ENCODE assay signal across 10 cellular contexts in genomic region chr14:60655114-60655897, GRCh38. TPM values are rescaled to one million over a fixed set of nuclear protein-coding genes. Genes with fewer than 3 reads are reported as not detected.
DNase-seq lines count a peak whose midpoint lies in the region; ATAC-seq, FAIRE-seq and TF ChIP-seq lines count a peak whose summit lies in the region.
"Had no signal": no experiment of that assay in that cellular context is flagged by ENCODE, and none has a peak within 500 bp of the region (broad histone marks: within the 10 kb centered on the region; RNA-seq: fewer than 3 reads in every experiment).

No MANE protein-coding gene starts in this region.

- H3K4me1 ChIP-seq in H9 (ENCODE audit: insufficient read depth, low read length) (peaks cover 8% of the 10 kb centered on the region), mesenchymal stem cell (ENCODE audit: control insufficient read depth, insufficient read depth, low read depth, low read length) (peaks cover 22% of the 10 kb centered on the region)

- H3K79me2 ChIP-seq in H9 (ENCODE audit: insufficient read depth, low read length): no peaks in the 10 kb centered on the region

- H4K20me1 ChIP-seq in H9 (ENCODE audit: control insufficient read depth, insufficient read depth, insufficient read length): peaks cover 2% of the 10 kb centered on the region

- H2BK12ac ChIP-seq in H9 (ENCODE audit: insufficient read length, low read depth, low read length): no peak overlapping the region
- no peak overlapping the region for H2BK12ac ChIP-seq in mesenchymal stem cell (ENCODE audit: low read length in 2 of 2)

- no peak overlapping the region for H3T11ph ChIP-seq in H9 (ENCODE audit: low read length)

- peaks cover 52 to 73% of the 10 kb centered on the region in 2 experiments for H3K4me1 Mint-ChIP-seq in H9
- peaks cover 57% of the 10 kb centered on the region for H3K4me1 Mint-ChIP-seq in activated T-helper 1 cell treated with anti-CD3 and anti-CD28 coated beads, Interleukin-12 subunit alpha, Interleukin-12 subunit beta, Interleukin-2, Interleukin-4 antibody, amounts not matched to agents 30 ng/mL and 10 ng/mL and 1 ng/mL, durations not matched to agents 14 hours and 24 hours and 36 hours (ENCODE audit: low read depth)

- no peak for FAIRE-seq in H54 (lab: Jason Lieb, UNC)

- H3K23me2 ChIP-seq in H9 (ENCODE audit: insufficient read length, low read depth, low read length, poor library complexity, severe bottlenecking): peaks cover 30% of the 10 kb centered on the region

- H3K18ac ChIP-seq in H9 (ENCODE audit: insufficient read length, low read depth, low read length) (no peak overlapping the region), mesenchymal stem cell (ENCODE audit: low read depth in 1 of 2, low read length in 2 of 2) (no peak overlapping the region)

- TF ChIP-seq POLR2A in H54 (IDR thresholded peaks at IDR 0.05; ENCODE audit: low read depth, low read length): no peak

- H2AK5ac ChIP-seq in H9 (ENCODE audit: insufficient read length, low read length) (no peak overlapping the region), mesenchymal stem cell (ENCODE audit: low read length, severe bottlenecking) (peak overlapping the region; percentile 90)

- H3K27me3 Mint-ChIP-seq in H9 (ENCODE audit: low read depth): peaks cover 100% of the 10 kb centered on the region
- H3K27me3 Mint-ChIP-seq in activated T-helper 1 cell treated with anti-CD3 and anti-CD28 coated beads, Interleukin-12 subunit alpha, Interleukin-12 subunit beta, Interleukin-2, Interleukin-4 antibody, amounts not matched to agents 30 ng/mL and 10 ng/mL and 1 ng/mL, durations not matched to agents 14 hours and 24 hours and 36 hours (ENCODE audit: insufficient read depth): peaks cover 88% of the 10 kb centered on the region

- no peak overlapping the region for H2BK5ac ChIP-seq in H9 (ENCODE audit: insufficient read length, low read length)
- no peak overlapping the region for H2BK5ac ChIP-seq in mesenchymal stem cell (ENCODE audit: low read depth, low read length, poor library complexity, severe bottlenecking)

- H2BK15ac ChIP-seq in H9 (ENCODE audit: low read depth, low read length): no peak overlapping the region
- no peak overlapping the region for H2BK15ac ChIP-seq in mesenchymal stem cell (ENCODE audit: low read depth, poor library complexity, severe bottlenecking)

- no peak overlapping the region for H4K5ac ChIP-seq in H9 (ENCODE audit: insufficient read length, low read depth, low read length)

- H3K9ac ChIP-seq in H9 (ENCODE audit: extremely low read depth, insufficient read length, low read length): no peak overlapping the region
- no peak overlapping the region for H3K9ac ChIP-seq in mesenchymal stem cell (ENCODE audit: low read length)

- H3K27ac Mint-ChIP-seq in H9: no peak overlapping the region
- no peak overlapping the region for H3K27ac Mint-ChIP-seq in activated T-helper 1 cell treated with anti-CD3 and anti-CD28 coated beads, Interleukin-12 subunit alpha, Interleukin-12 subunit beta, Interleukin-2, Interleukin-4 antibody, amounts not matched to agents 30 ng/mL and 10 ng/mL and 1 ng/mL, durations not matched to agents 14 hours and 24 hours and 36 hours

- H3K27ac ChIP-seq in H9 (ENCODE audit: insufficient read length, low read depth, low read length) (no peak overlapping the region), mesenchymal stem cell (ENCODE audit: low read length, poor library complexity, severe bottlenecking) (peak overlapping the region; percentile 76)

- ATAC-seq in HG03097 (IDR thresholded peaks at IDR 0.05; ENCODE audit: low FRiP score, unreplicated experiment) (no peak), HG03354 (IDR thresholded peaks at IDR 0.05; ENCODE audit: poor library complexity, severe bottlenecking, unreplicated experiment) (no peak)

- H4K8ac ChIP-seq in H9 (replicated peaks; ENCODE audit: insufficient read length, low read depth, low read length): no peak overlapping the region
- H4K8ac ChIP-seq in mesenchymal stem cell (ENCODE audit: low read length): no peak overlapping the region

- H3K9me3 Mint-ChIP-seq in H9: no peaks in the 10 kb centered on the region; a peak in 2 of 5 replicates
- no peaks in the 10 kb centered on the region for H3K9me3 Mint-ChIP-seq in activated T-helper 1 cell treated with anti-CD3 and anti-CD28 coated beads, Interleukin-12 subunit alpha, Interleukin-12 subunit beta, Interleukin-2, Interleukin-4 antibody, amounts not matched to agents 30 ng/mL and 10 ng/mL and 1 ng/mL, durations not matched to agents 14 hours and 24 hours and 36 hours

- H2BK120ac ChIP-seq in H9 (ENCODE audit: low read depth, low read length, poor library complexity, severe bottlenecking) (no peak overlapping the region), mesenchymal stem cell (ENCODE audit: low read depth, low read length) (no peak overlapping the region)

- H3K36me3 Mint-ChIP-seq in H9 (ENCODE audit: insufficient read depth in 1 of 3, low read depth in 3 of 3): no peaks in the 10 kb centered on the region; a peak in 1 of 7 replicates
- peaks cover 8% of the 10 kb centered on the region for H3K36me3 Mint-ChIP-seq in activated T-helper 1 cell treated with anti-CD3 and anti-CD28 coated beads, Interleukin-12 subunit alpha, Interleukin-12 subunit beta, Interleukin-2, Interleukin-4 antibody, amounts not matched to agents 30 ng/mL and 10 ng/mL and 1 ng/mL, durations not matched to agents 14 hours and 24 hours and 36 hours (ENCODE audit: low read depth)

- peak overlapping the region; percentile 53 to 80 for H3K4me3 Mint-ChIP-seq in H9
- H3K4me3 Mint-ChIP-seq in activated T-helper 1 cell treated with anti-CD3 and anti-CD28 coated beads, Interleukin-12 subunit alpha, Interleukin-12 subunit beta, Interleukin-2, Interleukin-4 antibody, amounts not matched to agents 30 ng/mL and 10 ng/mL and 1 ng/mL, durations not matched to agents 14 hours and 24 hours and 36 hours: peak overlapping the region; percentile 30

- H3K79me1 ChIP-seq in H9 (ENCODE audit: insufficient read depth, low read depth, low read length, poor library complexity, severe bottlenecking) (no peaks in the 10 kb centered on the region), mesenchymal stem cell (replicated peaks; ENCODE audit: low read length, poor library complexity, severe bottlenecking) (peaks cover 15% of the 10 kb centered on the region)

- H3K23ac ChIP-seq in H9 (ENCODE audit: insufficient read length, low read depth, low read length) (no peak overlapping the region), mesenchymal stem cell (ENCODE audit: low read length in 2 of 2) (no peak overlapping the region)

- H3K36me3 ChIP-seq in mesenchymal stem cell (ENCODE audit: control insufficient read depth in 1 of 2, insufficient read depth in 2 of 2, low read depth in 1 of 2, low read length in 2 of 2): no peaks in the 10 kb centered on the region

- no peak overlapping the region for H3K4me3 ChIP-seq in mesenchymal stem cell (ENCODE audit: insufficient read depth in 1 of 2, low read depth in 1 of 2, low read length in 2 of 2)

- H2AFZ ChIP-seq in H9 (ENCODE audit: low read length) (no peak overlapping the region), mesenchymal stem cell (ENCODE audit: low read depth, low read length) (no peak overlapping the region)

- H3K4me2 ChIP-seq in H9 (ENCODE audit: insufficient read depth, insufficient read length, low read length) (peak overlapping the region; percentile 84), mesenchymal stem cell (ENCODE audit: low read length, poor library complexity, severe bottlenecking) (peak overlapping the region; percentile 1)

- intact Hi-C loops in activated T-helper 1 cell treated with anti-CD3 and anti-CD28 coated beads, Interleukin-12 subunit alpha, Interleukin-12 subunit beta, Interleukin-2, Interleukin-4 antibody, amounts not matched to agents 30 ng/mL and 10 ng/mL and 1 ng/mL, durations not matched to agents 14 hours and 24 hours and 36 hours (cut with micrococcal nuclease): loop anchor here (10.0 kb wide), 1 partner anchor 529 kb away; no protein-coding TSS in a partner anchor

- DNase-seq in AG09319 (ENCODE audit: extremely low read depth, low read depth): peak; percentile 67
- DNase-seq in H9: peak; percentile 56
- DNase-seq in activated T-helper 1 cell treated with anti-CD3 and anti-CD28 coated beads, Interleukin-12 subunit alpha, Interleukin-12 subunit beta, Interleukin-2, Interleukin-4 antibody, amounts not matched to agents 30 ng/mL and 10 ng/mL and 1 ng/mL, durations not matched to agents 14 hours and 24 hours and 36 hours (ENCODE audit: low spot score): no peak
- DNase-seq in mesenchymal stem cell: no peak
- DNase-seq in H54 (ENCODE audit: insufficient read length, low spot score): no peak
- DNase-seq in GM19238 (ENCODE audit: insufficient read length, low spot score): no peak
- DNase-seq: Caco-2, SHP77 treated with DMSO at 0.1 percent for 48 hours had no signal

- no peak overlapping the region for H3K56ac ChIP-seq in H9 (ENCODE audit: insufficient read length, low read depth, low read length)

- TF ChIP-seq CTCF in AG09319 (IDR thresholded peaks at IDR 0.05; ENCODE audit: low read depth, low read length): no peak
- no peak for TF ChIP-seq CTCF in H9 (conservative IDR thresholded peaks at IDR 0.05)

- H3K27me3 ChIP-seq in H9 (ENCODE audit: insufficient read depth, low read length) (peaks cover 87% of the 10 kb centered on the region), mesenchymal stem cell (ENCODE audit: control insufficient read depth in 1 of 2, insufficient read depth in 1 of 2, low read length in 2 of 2) (peaks cover 0 to 44% of the 10 kb centered on the region in 2 experiments)

- H4K91ac ChIP-seq in H9 (ENCODE audit: insufficient read length, low read depth, low read length): no peak overlapping the region
- H4K91ac ChIP-seq in mesenchymal stem cell (ENCODE audit: low read length): no peak overlapping the region

- no peak overlapping the region for H3K4ac ChIP-seq in H9 (ENCODE audit: low read depth, low read length)
- H3K4ac ChIP-seq in mesenchymal stem cell (ENCODE audit: low read depth in 1 of 2, low read length in 2 of 2): no peak overlapping the region

- H3K14ac ChIP-seq in H9 (ENCODE audit: insufficient read depth, low read length) (no peak overlapping the region), mesenchymal stem cell (ENCODE audit: low read length in 2 of 2) (no peak overlapping the region)

- no peak overlapping the region for H2BK20ac ChIP-seq in H9 (ENCODE audit: low read depth, low read length, poor library complexity, severe bottlenecking)

- WGBS in H9 (ENCODE audit: extremely low coverage, insufficient read length, low lambda C conversion rate): no CpG with 5 or more reads among the region's 29 CpGs
- WGBS in mesenchymal stem cell: 10% methylated on average over 26 of the region's 29 CpGs

- H3K9me3 ChIP-seq in H9 (ENCODE audit: control insufficient read depth, low read depth, low read length) (no peaks in the 10 kb centered on the region), mesenchymal stem cell (ENCODE audit: control insufficient read depth, low read length) (no peaks in the 10 kb centered on the region)
- H3K9me3 ChIP-seq: Caco-2 had no signal

RNA-seq across cellular contexts. Expression of gene SIX1, which starts 6.0 kb away (rescaled TPM):
- 0.09 and 0.17 TPM in 2 replicates for total RNA-seq in H9 (2021)
- 0.39 and 0.41 TPM in 2 replicates for total RNA-seq in activated T-helper 1 cell treated with anti-CD3 and anti-CD28 coated beads, Interleukin-12 subunit alpha, Interleukin-12 subunit beta, Interleukin-2, Interleukin-4 antibody, amounts not matched to agents 30 ng/mL and 10 ng/mL and 1 ng/mL, durations not matched to agents 14 hours and 24 hours and 36 hours
- polyA plus RNA-seq in mesenchymal stem cell (2013, experiment 1 of 2): 0.07 TPM
- polyA plus RNA-seq in mesenchymal stem cell (2013, experiment 2 of 2): 0.11 TPM

Comparison
In these comparisons a context has a peak if more than half of its experiments do, and no peak if none do; other contexts are left out.
1. DNase-seq: peak in AG09319 (single experiment) and H9 (single experiment); none in activated T-helper 1 cell treated with anti-CD3 and anti-CD28 coated beads, Interleukin-12 subunit alpha, Interleukin-12 subunit beta, Interleukin-2, Interleukin-4 antibody, amounts not matched to agents 30 ng/mL and 10 ng/mL and 1 ng/mL, durations not matched to agents 14 hours and 24 hours and 36 hours (single experiment), mesenchymal stem cell (single experiment), H54 (single experiment) and GM19238 (single experiment).